ENCODE assay signal across 28 cellular contexts in the genomic region with DNA sequence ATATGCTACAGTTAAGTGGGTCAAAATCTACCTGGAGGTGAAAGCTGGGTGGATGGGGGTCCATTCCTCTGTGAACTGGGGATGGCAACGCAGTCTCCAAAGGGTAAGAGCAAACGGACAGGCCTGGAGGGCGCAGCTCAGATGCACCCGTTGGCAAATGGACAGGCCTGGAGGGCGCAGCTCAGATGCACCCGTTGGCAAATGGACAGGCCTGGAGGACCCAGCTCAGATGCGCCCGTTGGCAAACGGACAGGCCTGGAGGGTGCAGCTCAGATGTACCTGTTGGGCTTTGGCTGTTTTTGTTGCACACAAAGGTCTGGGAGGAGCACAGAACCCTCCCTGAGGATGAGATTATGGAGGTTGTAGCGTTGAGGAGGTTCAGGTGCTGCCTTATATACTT.
"Had no signal": no experiment of that assay in that cellular context is flagged by ENCODE, and none has a peak within 500 bp of the region (broad histone marks: within the 10 kb centered on the region; RNA-seq: fewer than 3 reads in every experiment).

No MANE protein-coding gene starts in this region.

- ATAC-seq: Right ventricle myocardium inferior, SK-N-SH treated with all-trans-retinoic acid at 6 μM for 48 hours had no signal

- H3K36me3 ChIP-seq: SJCRH30 had no signal

- H3K9me3 ChIP-seq: SJCRH30 had no signal

- H3K27ac ChIP-seq: KMS-11, PC-9, SJCRH30, SK-N-MC had no signal

- H3K4me1 ChIP-seq: SJCRH30 had no signal

- DNase-seq: Karpas-422, KBM-7, MM.1S, MV-4-11, NCI-H1092, NCI-H1105, NCI-H1417 treated with DMSO at 0.1 percent for 48 hours, NCI-H1436 treated with DMSO at 0.1 percent for 48 hours, NCI-H1694 treated with DMSO at 0.1 percent for 48 hours, NCI-H187 treated with DMSO at 0.1 percent for 48 hours, NCI-H2029, NCI-H2081, NCI-H2171 treated with DMSO at 0.1 percent for 48 hours, NCI-H2227 treated with DMSO at 0.1 percent for 48 hours, NCI-H345, NCI-H446, NCI-H510A treated with DMSO at 0.1 percent for 48 hours, NCI-H524 treated with DMSO at 0.1 percent for 48 hours, NCI-H526 treated with DMSO at 0.1 percent for 48 hours, NCI-H774, PC-9, SHP77, SIG-M5, SJCRH30 had no signal

- H3K4me3 ChIP-seq: PC-9, SJCRH30, SK-N-MC had no signal

- H3K27me3 ChIP-seq: SJCRH30 had no signal
